ENCODE assay signal across 33 cellular contexts in the genomic region with DNA sequence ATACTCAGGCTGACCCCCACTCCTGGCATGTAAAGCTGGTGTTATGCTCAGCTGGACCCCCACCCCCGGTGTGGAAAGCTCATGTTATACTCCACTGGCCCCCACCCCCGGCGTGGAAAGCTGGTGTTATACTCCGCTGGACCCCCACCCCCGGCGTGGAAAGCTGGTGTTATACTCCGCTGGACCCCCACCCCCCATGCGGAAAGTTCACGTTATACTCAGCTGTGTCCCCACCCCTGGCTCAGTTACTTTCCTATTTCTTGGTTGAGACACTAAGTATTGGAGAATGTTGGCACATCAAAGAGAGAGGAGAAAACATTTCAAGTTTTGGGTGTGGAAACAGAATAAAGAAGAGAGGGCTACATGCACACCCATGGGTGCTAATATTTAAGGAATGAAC. TPM values are rescaled to one million over a fixed set of nuclear protein-coding genes. Genes with fewer than 3 reads are reported as not detected.
"Had no signal": no experiment of that assay in that cellular context is flagged by ENCODE, and none has a peak within 500 bp of the region (broad histone marks: within the 10 kb centered on the region; RNA-seq: fewer than 3 reads in every experiment).

No MANE protein-coding gene starts in this region.

- H3K27ac Mint-ChIP-seq: activated naive CD4-positive, alpha-beta T cell treated with anti-CD3 and anti-CD28 coated beads, Interleukin-2, amount 10 ng/mL, durations not matched to agents 7 days and 5 days; activated naive CD8-positive, alpha-beta T cell treated with anti-CD3 and anti-CD28 coated beads, Interleukin-2, amount 10 ng/mL, durations not matched to agents 7 days and 5 days; activated T-helper 1 cell treated with anti-CD3 and anti-CD28 coated beads, Interleukin-12 subunit alpha, Interleukin-12 subunit beta, Interleukin-2, Interleukin-4 antibody, amounts not matched to agents 30 ng/mL and 10 ng/mL and 1 ng/mL, durations not matched to agents 14 hours and 24 hours and 36 hours; brain; nephron; WTC11 had no signal

- H3K36me3 ChIP-seq: ascending aorta, cardiac muscle cell, colonic mucosa, esophagus squamous epithelium, gastrocnemius medialis, right lobe of liver, transverse colon had no signal

- H3K4me1 ChIP-seq: ascending aorta, colonic mucosa, testis had no signal

- H3K27me3 ChIP-seq: ascending aorta, cardiac muscle cell, colonic mucosa, right lobe of liver, testis, transverse colon had no signal

- H3K27me3 Mint-ChIP-seq: activated naive CD8-positive, alpha-beta T cell treated with anti-CD3 and anti-CD28 coated beads, Interleukin-2, amount 10 ng/mL, durations not matched to agents 7 days and 5 days had no signal

- DNase-seq: activated gamma-delta T cell; activated naive CD4-positive, alpha-beta T cell treated with anti-CD3 and anti-CD28 coated beads, Interleukin-2, amount 10 ng/mL, durations not matched to agents 7 days and 5 days; activated naive CD8-positive, alpha-beta T cell treated with anti-CD3 and anti-CD28 coated beads, Interleukin-2, amount 10 ng/mL, durations not matched to agents 7 days and 5 days; cerebellar nuclear complex; colonic mucosa; effector CD8-positive, alpha-beta T cell; esophagus squamous epithelium; gastrocnemius medialis; glutamatergic neuron; stimulated activated CD4-positive, alpha-beta T cell treated with anti-CD3 and anti-CD28 coated beads, Interleukin-12 subunit alpha, Interleukin-12 subunit beta, amount 100 ng/mL, for 4 hours; stimulated activated CD4-positive, alpha-beta T cell treated with anti-CD3 and anti-CD28 coated beads, Interleukin-4, amount 100 ng/mL, for 1 hour; stimulated activated naive CD8-positive, alpha-beta T cell treated with anti-CD3 and anti-CD28 coated beads, Interleukin-15, Interleukin-2, amounts not matched to agents 100 U/mL and 50 U/mL, for 24 hours; T-helper 2 cell; testis; transverse colon had no signal

- H3K9me3 Mint-ChIP-seq: activated naive CD4-positive, alpha-beta T cell treated with anti-CD3 and anti-CD28 coated beads, Interleukin-2, amount 10 ng/mL, durations not matched to agents 7 days and 5 days; activated naive CD8-positive, alpha-beta T cell treated with anti-CD3 and anti-CD28 coated beads, Interleukin-2, amount 10 ng/mL, durations not matched to agents 7 days and 5 days; activated T-helper 1 cell treated with anti-CD3 and anti-CD28 coated beads, Interleukin-12 subunit alpha, Interleukin-12 subunit beta, Interleukin-2, Interleukin-4 antibody, amounts not matched to agents 30 ng/mL and 10 ng/mL and 1 ng/mL, durations not matched to agents 14 hours and 24 hours and 36 hours; nephron; WTC11 had no signal

- H3K9me3 ChIP-seq: ascending aorta, colonic mucosa, esophagus squamous epithelium, gastrocnemius medialis, mucosa of descending colon, right lobe of liver, testis, transverse colon had no signal

- H3K4me3 ChIP-seq: ascending aorta, cardiac muscle cell, colonic mucosa, esophagus squamous epithelium, gastrocnemius medialis, mucosa of descending colon, right lobe of liver, testis, transverse colon had no signal

- H3K4me3 Mint-ChIP-seq: activated naive CD4-positive, alpha-beta T cell treated with anti-CD3 and anti-CD28 coated beads, Interleukin-2, amount 10 ng/mL, durations not matched to agents 7 days and 5 days; activated naive CD8-positive, alpha-beta T cell treated with anti-CD3 and anti-CD28 coated beads, Interleukin-2, amount 10 ng/mL, durations not matched to agents 7 days and 5 days; activated T-helper 1 cell treated with anti-CD3 and anti-CD28 coated beads, Interleukin-12 subunit alpha, Interleukin-12 subunit beta, Interleukin-2, Interleukin-4 antibody, amounts not matched to agents 30 ng/mL and 10 ng/mL and 1 ng/mL, durations not matched to agents 14 hours and 24 hours and 36 hours; brain; nephron; WTC11 had no signal

- H3K27ac ChIP-seq: ascending aorta, cardiac muscle cell, colonic mucosa, epithelial cell of prostate, esophagus squamous epithelium, right lobe of liver, testis had no signal

- ATAC-seq: gastrocnemius medialis; left ventricle myocardium superior; stimulated activated naive CD8-positive, alpha-beta T cell treated with anti-CD3 and anti-CD28 coated beads, Interleukin-15, Interleukin-2, amounts not matched to agents 100 U/mL and 50 U/mL, for 24 hours; WTC11 had no signal

RNA-seq across cellular contexts. Expression of a gene that starts 37.8 kb away (rescaled TPM):
- total RNA-seq: activated T-helper 1 cell treated with anti-CD3 and anti-CD28 coated beads, Interleukin-12 subunit alpha, Interleukin-12 subunit beta, Interleukin-2, Interleukin-4 antibody, amounts not matched to agents 30 ng/mL and 10 ng/mL and 1 ng/mL, durations not matched to agents 14 hours and 24 hours and 36 hours; ascending aorta; cardiac muscle cell; dermis microvascular lymphatic vessel endothelial cell; esophagus squamous epithelium; left ventricle myocardium superior; lung microvascular endothelial cell; mesenteric fat pad; myocyte; osteocyte; posterior vena cava; renal cortical epithelial cell; skeletal muscle tissue; WTC11 had no signal
- polyA plus RNA-seq: cardiac muscle cell had no signal
